Comparison of ENCODE assay signal across 20 cellular contexts in the genomic region with DNA sequence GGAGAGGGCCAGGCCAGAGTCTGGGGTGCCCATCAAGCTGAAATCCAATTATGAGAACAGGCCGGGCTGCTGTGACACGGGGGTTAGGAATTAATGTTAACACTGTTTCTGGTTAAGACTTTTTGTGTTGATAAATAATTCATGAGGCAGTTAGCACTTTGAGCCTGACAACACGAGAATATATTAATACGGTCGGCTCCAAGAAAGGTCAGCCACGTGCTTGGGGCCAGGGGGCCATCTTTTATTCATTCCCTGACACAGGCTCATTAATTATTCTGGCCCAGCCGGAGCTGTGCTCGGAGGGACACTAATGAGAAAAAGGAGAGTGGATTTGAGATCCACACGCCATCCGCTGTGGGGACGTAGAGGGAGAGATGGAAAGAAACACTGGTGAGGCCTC.
"Had no signal": no experiment of that assay in that cellular context is flagged by ENCODE, and none has a peak within 500 bp of the region (broad histone marks: within the 10 kb centered on the region; RNA-seq: fewer than 3 reads in every experiment).

No MANE protein-coding gene starts in this region.

- H3K27me3 ChIP-seq: ascending aorta, esophagus squamous epithelium, stomach, testis, upper lobe of left lung had no signal

- H3K36me3 ChIP-seq: upper lobe of left lung had no signal

- ATAC-seq: activated T-helper 17 cell treated with anti-CD3 and anti-CD28 coated beads, Interleukin-2, amount 50 U/mL, for 72 hours; mucosa of descending colon; right cardiac atrium had no signal

- H3K27ac ChIP-seq: ascending aorta, esophagus squamous epithelium, SK-N-MC, skin epidermis, stomach, testis, upper lobe of left lung had no signal

- H3K27ac Mint-ChIP-seq: activated B cell treated with CpG ODN at 0.5 μM for 24 hours; activated CD4-positive, alpha-beta memory T cell treated with anti-CD3 and anti-CD28 coated beads for 36 hours; activated T-helper 17 cell treated with anti-CD3 and anti-CD28 coated beads, Interleukin-2, amount 50 U/mL, for 72 hours; dendritic cell treated with granulocyte-macrophage colony-stimulating factor and Interleukin-4, amounts not matched to agents 40 ng/mL and 50 ng/mL, for 4 days had no signal

- H3K4me3 Mint-ChIP-seq: activated B cell treated with CpG ODN at 0.5 μM for 24 hours; activated CD4-positive, alpha-beta memory T cell treated with anti-CD3 and anti-CD28 coated beads for 36 hours; activated T-helper 17 cell treated with anti-CD3 and anti-CD28 coated beads, Interleukin-2, amount 50 U/mL, for 72 hours; dendritic cell treated with granulocyte-macrophage colony-stimulating factor and Interleukin-4, amounts not matched to agents 40 ng/mL and 50 ng/mL, for 4 days had no signal

- H3K27me3 Mint-ChIP-seq: activated B cell treated with CpG ODN at 0.5 μM for 24 hours; activated CD4-positive, alpha-beta memory T cell treated with anti-CD3 and anti-CD28 coated beads for 36 hours; activated T-helper 17 cell treated with anti-CD3 and anti-CD28 coated beads, Interleukin-2, amount 50 U/mL, for 72 hours; dendritic cell treated with granulocyte-macrophage colony-stimulating factor and Interleukin-4, amounts not matched to agents 40 ng/mL and 50 ng/mL, for 4 days; naive B cell had no signal

- DNase-seq: activated B cell treated with CpG ODN at 0.5 μM for 24 hours; activated CD4-positive, alpha-beta memory T cell treated with anti-CD3 and anti-CD28 coated beads for 36 hours; activated CD4-positive, alpha-beta T cell treated with anti-CD3 and anti-CD28 coated beads for 4 hours; activated naive CD4-positive, alpha-beta T cell treated with Interleukin-2 at 50 U/mL for 16 hours; activated T-cell treated with anti-CD3 and anti-CD28 coated beads, Interleukin-2, amount 50 U/mL, for 1 hour; effector CD8-positive, alpha-beta T cell; esophagus squamous epithelium; mesenchymal stem cell; mucosa of descending colon; naive B cell; occipital lobe; right cardiac atrium; stomach; testis had no signal

- H3K9me3 ChIP-seq: esophagus squamous epithelium, mucosa of descending colon, testis, upper lobe of left lung had no signal

- H3K4me1 Mint-ChIP-seq: activated B cell treated with CpG ODN at 0.5 μM for 24 hours had no signal

- H3K36me3 Mint-ChIP-seq: activated CD4-positive, alpha-beta memory T cell treated with anti-CD3 and anti-CD28 coated beads for 36 hours had no signal

- H3K4me3 ChIP-seq: ascending aorta, esophagus squamous epithelium, mucosa of descending colon, SK-N-MC, skin epidermis, stomach, testis, upper lobe of left lung had no signal

- H3K4me1 ChIP-seq: ascending aorta, esophagus squamous epithelium, stomach, testis, upper lobe of left lung had no signal
